In the genomic region with DNA sequence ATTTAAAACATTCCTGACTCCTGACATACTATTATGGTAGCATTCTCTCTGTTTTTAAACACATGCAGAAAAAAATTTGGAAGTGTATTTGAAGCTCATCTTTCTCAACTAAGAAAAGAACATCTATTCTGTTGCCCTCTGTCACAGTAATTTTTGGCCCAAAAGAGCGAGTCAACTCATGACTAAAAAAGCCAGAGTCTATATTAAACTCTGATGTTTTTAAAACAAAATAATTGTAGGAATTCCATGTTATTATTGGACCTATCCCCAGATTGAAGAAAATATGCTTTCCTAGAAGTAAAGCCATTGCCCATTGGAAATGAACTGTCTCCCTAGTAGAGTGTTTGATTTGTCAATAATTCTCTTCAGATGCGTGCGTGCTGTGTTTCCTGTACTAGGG, we compare ENCODE assay signal across 16 cellular contexts.
DNase-seq lines count a peak whose midpoint lies in the region; ATAC-seq lines count a peak whose summit lies in the region.
"Had no signal": no experiment of that assay in that cellular context is flagged by ENCODE, and none has a peak within 500 bp of the region (broad histone marks: within the 10 kb centered on the region; RNA-seq: fewer than 3 reads in every experiment).

No MANE protein-coding gene starts in this region.

- CTCF ChIA-PET in activated CD8-positive, alpha-beta memory T cell treated with anti-CD3 and anti-CD28 coated beads, Interleukin-2, amount 10 ng/mL, durations not matched to agents 7 days and 5 days (lab: Charles Lee): no interaction called here

- no peaks in the 10 kb centered on the region for H3K9me3 Mint-ChIP-seq in activated CD8-positive, alpha-beta memory T cell treated with anti-CD3 and anti-CD28 coated beads, Interleukin-2, amount 10 ng/mL, durations not matched to agents 7 days and 5 days (ENCODE audit: low read depth)
- H3K9me3 Mint-ChIP-seq: activated naive CD4-positive, alpha-beta T cell treated with anti-CD3 and anti-CD28 coated beads, Interleukin-2, amount 50 U/mL, for 24 hours; activated T-cell treated with anti-CD3 and anti-CD28 coated beads, Interleukin-2, amount 50 U/mL, for 24 hours had no signal

- DNase-seq in GM03348 (ENCODE audit: low spot score) (peak; percentile 41), amniotic stem cell (lab: John Stamatoyannopoulos, UW) (peak; percentile 21), fibroblast of peridontal ligament (ENCODE audit: extremely low read depth) (peak; percentile 95), glomerular visceral epithelial cell (ENCODE audit: extremely low spot score) (no peak), SKM-1 (lab: John Stamatoyannopoulos, UW; ENCODE audit: unreplicated experiment) (no peak)
- no peak for DNase-seq in activated CD8-positive, alpha-beta memory T cell treated with anti-CD3 and anti-CD28 coated beads, Interleukin-2, amount 10 ng/mL, durations not matched to agents 7 days and 5 days
- DNase-seq: activated CD4-positive, alpha-beta T cell treated with anti-CD3 and anti-CD28 coated beads, Interleukin-2, amount 50 U/mL, for 48 hours; activated T-cell treated with anti-CD3 and anti-CD28 coated beads, Interleukin-2, amount 50 U/mL, for 24 hours; DMS 273 treated with DMSO at 0.1 percent for 48 hours; heart right ventricle; PC-9; right cardiac atrium had no signal

- H3K4me1 ChIP-seq in skeletal muscle satellite cell (ENCODE audit: control insufficient read depth, insufficient read depth, low read length): peaks cover 80% of the 10 kb centered on the region
- H3K4me1 ChIP-seq: BLaER1 had no signal

- H3K4me2 ChIP-seq in skeletal muscle satellite cell (ENCODE audit: low read length): peak overlapping the region; percentile 15
- H3K4me2 ChIP-seq: BLaER1, PC-9 had no signal

- H3K4me3 ChIP-seq in skeletal muscle satellite cell (ENCODE audit: low read length): no peak overlapping the region
- H3K4me3 ChIP-seq: BLaER1, heart right ventricle, PC-9 had no signal

- no peak for ATAC-seq in activated CD8-positive, alpha-beta memory T cell treated with anti-CD3 and anti-CD28 coated beads, Interleukin-2, amount 10 ng/mL, durations not matched to agents 7 days and 5 days
- no peak for ATAC-seq in GM18519 (IDR thresholded peaks at IDR 0.05; ENCODE audit: low FRiP score, unreplicated experiment)

- H3K36me3 Mint-ChIP-seq in activated CD8-positive, alpha-beta memory T cell treated with anti-CD3 and anti-CD28 coated beads, Interleukin-2, amount 10 ng/mL, durations not matched to agents 7 days and 5 days: no peaks in the 10 kb centered on the region
- H3K36me3 Mint-ChIP-seq: activated naive CD4-positive, alpha-beta T cell treated with anti-CD3 and anti-CD28 coated beads, Interleukin-2, amount 50 U/mL, for 24 hours had no signal

- H3K27ac Mint-ChIP-seq in activated CD8-positive, alpha-beta memory T cell treated with anti-CD3 and anti-CD28 coated beads, Interleukin-2, amount 10 ng/mL, durations not matched to agents 7 days and 5 days: no peak overlapping the region
- H3K27ac Mint-ChIP-seq: activated naive CD4-positive, alpha-beta T cell treated with anti-CD3 and anti-CD28 coated beads, Interleukin-2, amount 50 U/mL, for 24 hours; activated T-cell treated with anti-CD3 and anti-CD28 coated beads, Interleukin-2, amount 50 U/mL, for 24 hours had no signal

- no peaks in the 10 kb centered on the region for H3K27me3 Mint-ChIP-seq in activated CD8-positive, alpha-beta memory T cell treated with anti-CD3 and anti-CD28 coated beads, Interleukin-2, amount 10 ng/mL, durations not matched to agents 7 days and 5 days
- H3K27me3 Mint-ChIP-seq: activated naive CD4-positive, alpha-beta T cell treated with anti-CD3 and anti-CD28 coated beads, Interleukin-2, amount 50 U/mL, for 24 hours; activated T-cell treated with anti-CD3 and anti-CD28 coated beads, Interleukin-2, amount 50 U/mL, for 24 hours had no signal

- H3K4me1 Mint-ChIP-seq in activated CD8-positive, alpha-beta memory T cell treated with anti-CD3 and anti-CD28 coated beads, Interleukin-2, amount 10 ng/mL, durations not matched to agents 7 days and 5 days: no peaks in the 10 kb centered on the region
- H3K4me1 Mint-ChIP-seq: activated naive CD4-positive, alpha-beta T cell treated with anti-CD3 and anti-CD28 coated beads, Interleukin-2, amount 50 U/mL, for 24 hours had no signal

- peak overlapping the region; percentile 63 for H3K9ac ChIP-seq in skeletal muscle satellite cell (ENCODE audit: low read depth, low read length)
- H3K9ac ChIP-seq: BLaER1 had no signal

- H3K36me3 ChIP-seq in skeletal muscle satellite cell (ENCODE audit: insufficient read depth, low read length): peaks cover 89% of the 10 kb centered on the region

- H3K4me3 Mint-ChIP-seq in activated CD8-positive, alpha-beta memory T cell treated with anti-CD3 and anti-CD28 coated beads, Interleukin-2, amount 10 ng/mL, durations not matched to agents 7 days and 5 days: no peak overlapping the region
- H3K4me3 Mint-ChIP-seq: activated naive CD4-positive, alpha-beta T cell treated with anti-CD3 and anti-CD28 coated beads, Interleukin-2, amount 50 U/mL, for 24 hours; activated T-cell treated with anti-CD3 and anti-CD28 coated beads, Interleukin-2, amount 50 U/mL, for 24 hours had no signal

- H3K27me3 ChIP-seq in skeletal muscle satellite cell (ENCODE audit: control insufficient read depth, insufficient read depth, low read length): no peaks in the 10 kb centered on the region
- H3K27me3 ChIP-seq: BLaER1, heart right ventricle had no signal

- H3K9me3 ChIP-seq in skeletal muscle satellite cell (replicated peaks; ENCODE audit: low read length): no peaks in the 10 kb centered on the region
- H3K9me3 ChIP-seq: BLaER1, heart right ventricle had no signal

Comparison
In these comparisons a context has a peak if more than half of its experiments do, and no peak if none do; other contexts are left out.
1. DNase-seq: peak in GM03348 (single experiment), amniotic stem cell (single experiment) and fibroblast of peridontal ligament (single experiment); none in activated CD8-positive, alpha-beta memory T cell treated with anti-CD3 and anti-CD28 coated beads, Interleukin-2, amount 10 ng/mL, durations not matched to agents 7 days and 5 days (single experiment), glomerular visceral epithelial cell (single experiment) and SKM-1 (single experiment).